11 cellular contexts compared by ENCODE assay signal in the genomic region with DNA sequence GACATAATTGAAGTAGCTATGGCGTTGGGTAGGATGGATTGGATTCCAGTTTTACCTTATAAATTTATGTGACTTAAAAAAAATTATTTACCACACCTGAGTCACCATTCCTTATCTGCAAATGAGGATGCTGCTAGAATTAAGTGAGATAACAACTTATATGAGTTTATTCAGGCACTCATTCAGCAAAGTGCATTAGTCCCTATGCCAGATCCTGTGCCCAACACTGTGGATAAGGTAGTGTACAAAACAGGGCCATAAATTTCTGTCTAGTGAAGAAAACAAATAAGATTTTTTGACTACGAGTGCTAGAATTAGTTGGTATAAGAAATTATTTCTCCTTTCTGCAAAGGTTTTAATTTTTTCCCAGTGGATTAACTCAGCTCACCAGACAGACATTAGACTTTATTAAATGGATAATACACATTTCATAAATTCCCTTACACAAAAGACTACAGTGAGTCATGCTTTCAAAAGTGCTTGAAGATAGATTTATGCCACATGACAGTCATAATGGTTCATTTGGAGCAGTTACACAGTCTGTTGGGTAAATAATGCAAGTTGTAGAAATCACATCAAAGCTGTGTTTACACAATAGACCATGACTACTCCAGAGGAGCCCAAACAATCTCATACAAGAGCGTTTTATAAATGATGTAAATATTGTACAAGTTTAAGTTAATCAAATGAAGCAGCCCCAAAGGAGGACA.
DNase-seq lines count a peak whose midpoint lies in the region; ATAC-seq and TF ChIP-seq lines count a peak whose summit lies in the region.
"Had no signal": no experiment of that assay in that cellular context is flagged by ENCODE, and none has a peak within 500 bp of the region (broad histone marks: within the 10 kb centered on the region; RNA-seq: fewer than 3 reads in every experiment).

No MANE protein-coding gene starts in this region.

- H3K4me3 ChIP-seq in dorsolateral prefrontal cortex: no peak overlapping the region

- DNase-seq in GM04504 (ENCODE audit: low read depth) (peak; percentile 61), amniotic epithelial cell (ENCODE audit: low read depth) (peak; percentile 95), medulla oblongata (ENCODE audit: extremely low spot score) (peak; percentile 6), dorsolateral prefrontal cortex (no peak)
- DNase-seq in effector memory CD8-positive, alpha-beta T cell: no peak
- DNase-seq: GDM1, midbrain had no signal

- no peak overlapping the region for H3K27ac Mint-ChIP-seq in effector memory CD8-positive, alpha-beta T cell
- H3K27ac Mint-ChIP-seq: T-helper 2 cell treated with Interferon-gamma antibody and Interleukin-4, amounts not matched to agents 5 μg/mL and 100 μg/mL, for 36 hours had no signal

- H3K9me3 Mint-ChIP-seq in effector memory CD8-positive, alpha-beta T cell: no peaks in the 10 kb centered on the region

- H3K36me3 Mint-ChIP-seq in effector memory CD8-positive, alpha-beta T cell (ENCODE audit: insufficient read depth): no peaks in the 10 kb centered on the region

- no peak overlapping the region for H3K4me3 Mint-ChIP-seq in effector memory CD8-positive, alpha-beta T cell
- H3K4me3 Mint-ChIP-seq: T-helper 2 cell treated with Interferon-gamma antibody and Interleukin-4, amounts not matched to agents 5 μg/mL and 100 μg/mL, for 36 hours had no signal

- no peak overlapping the region for H3K27ac ChIP-seq in dorsolateral prefrontal cortex

- peak; percentile 51 for ATAC-seq in HG03432 (IDR thresholded peaks at IDR 0.05; ENCODE audit: unreplicated experiment)
- no peak for ATAC-seq in HG03039 (IDR thresholded peaks at IDR 0.05; ENCODE audit: unreplicated experiment)
- ATAC-seq in GM18502 (IDR thresholded peaks at IDR 0.05; ENCODE audit: poor library complexity, unreplicated experiment): no peak
- ATAC-seq in effector memory CD8-positive, alpha-beta T cell (replicated peaks): no peak

- TF ChIP-seq CTCF in dorsolateral prefrontal cortex (IDR thresholded peaks at IDR 0.05 in 54 of 56, conservative IDR thresholded peaks at IDR 0.05 in 2 of 56; ENCODE audit: low read depth in 1 of 56, partially characterized antibody in 56 of 56): no peak

- intact Hi-C loops in dorsolateral prefrontal cortex (cut with DNase I): no loop called here

- H3K4me1 Mint-ChIP-seq in effector memory CD8-positive, alpha-beta T cell (ENCODE audit: low read depth in 2 of 2): peaks cover 4 to 5% of the 10 kb centered on the region in 2 donors

- H3K27me3 Mint-ChIP-seq in effector memory CD8-positive, alpha-beta T cell: no peaks in the 10 kb centered on the region

- H3K27me3 ChIP-seq in dorsolateral prefrontal cortex: no peaks in the 10 kb centered on the region

Comparison
In these comparisons a context has a peak if more than half of its experiments do, and no peak if none do; other contexts are left out.
1. DNase-seq: peak in GM04504 (single experiment), amniotic epithelial cell (single experiment) and medulla oblongata (single experiment); none in dorsolateral prefrontal cortex (0 of 10) and effector memory CD8-positive, alpha-beta T cell (0 of 3).